In genomic region chr16:70453117-70453890, GRCh38 we compare ENCODE assay signal across 1 cellular context.
TF ChIP-seq lines count a peak whose summit lies in the region.

No MANE protein-coding gene starts in this region.

TF ChIP-seq in H1, 55 proteins besides CTCF, POLR2A, EP300 and RAD21 (continued from another document):
- TF ChIP-seq, protein P1, sequence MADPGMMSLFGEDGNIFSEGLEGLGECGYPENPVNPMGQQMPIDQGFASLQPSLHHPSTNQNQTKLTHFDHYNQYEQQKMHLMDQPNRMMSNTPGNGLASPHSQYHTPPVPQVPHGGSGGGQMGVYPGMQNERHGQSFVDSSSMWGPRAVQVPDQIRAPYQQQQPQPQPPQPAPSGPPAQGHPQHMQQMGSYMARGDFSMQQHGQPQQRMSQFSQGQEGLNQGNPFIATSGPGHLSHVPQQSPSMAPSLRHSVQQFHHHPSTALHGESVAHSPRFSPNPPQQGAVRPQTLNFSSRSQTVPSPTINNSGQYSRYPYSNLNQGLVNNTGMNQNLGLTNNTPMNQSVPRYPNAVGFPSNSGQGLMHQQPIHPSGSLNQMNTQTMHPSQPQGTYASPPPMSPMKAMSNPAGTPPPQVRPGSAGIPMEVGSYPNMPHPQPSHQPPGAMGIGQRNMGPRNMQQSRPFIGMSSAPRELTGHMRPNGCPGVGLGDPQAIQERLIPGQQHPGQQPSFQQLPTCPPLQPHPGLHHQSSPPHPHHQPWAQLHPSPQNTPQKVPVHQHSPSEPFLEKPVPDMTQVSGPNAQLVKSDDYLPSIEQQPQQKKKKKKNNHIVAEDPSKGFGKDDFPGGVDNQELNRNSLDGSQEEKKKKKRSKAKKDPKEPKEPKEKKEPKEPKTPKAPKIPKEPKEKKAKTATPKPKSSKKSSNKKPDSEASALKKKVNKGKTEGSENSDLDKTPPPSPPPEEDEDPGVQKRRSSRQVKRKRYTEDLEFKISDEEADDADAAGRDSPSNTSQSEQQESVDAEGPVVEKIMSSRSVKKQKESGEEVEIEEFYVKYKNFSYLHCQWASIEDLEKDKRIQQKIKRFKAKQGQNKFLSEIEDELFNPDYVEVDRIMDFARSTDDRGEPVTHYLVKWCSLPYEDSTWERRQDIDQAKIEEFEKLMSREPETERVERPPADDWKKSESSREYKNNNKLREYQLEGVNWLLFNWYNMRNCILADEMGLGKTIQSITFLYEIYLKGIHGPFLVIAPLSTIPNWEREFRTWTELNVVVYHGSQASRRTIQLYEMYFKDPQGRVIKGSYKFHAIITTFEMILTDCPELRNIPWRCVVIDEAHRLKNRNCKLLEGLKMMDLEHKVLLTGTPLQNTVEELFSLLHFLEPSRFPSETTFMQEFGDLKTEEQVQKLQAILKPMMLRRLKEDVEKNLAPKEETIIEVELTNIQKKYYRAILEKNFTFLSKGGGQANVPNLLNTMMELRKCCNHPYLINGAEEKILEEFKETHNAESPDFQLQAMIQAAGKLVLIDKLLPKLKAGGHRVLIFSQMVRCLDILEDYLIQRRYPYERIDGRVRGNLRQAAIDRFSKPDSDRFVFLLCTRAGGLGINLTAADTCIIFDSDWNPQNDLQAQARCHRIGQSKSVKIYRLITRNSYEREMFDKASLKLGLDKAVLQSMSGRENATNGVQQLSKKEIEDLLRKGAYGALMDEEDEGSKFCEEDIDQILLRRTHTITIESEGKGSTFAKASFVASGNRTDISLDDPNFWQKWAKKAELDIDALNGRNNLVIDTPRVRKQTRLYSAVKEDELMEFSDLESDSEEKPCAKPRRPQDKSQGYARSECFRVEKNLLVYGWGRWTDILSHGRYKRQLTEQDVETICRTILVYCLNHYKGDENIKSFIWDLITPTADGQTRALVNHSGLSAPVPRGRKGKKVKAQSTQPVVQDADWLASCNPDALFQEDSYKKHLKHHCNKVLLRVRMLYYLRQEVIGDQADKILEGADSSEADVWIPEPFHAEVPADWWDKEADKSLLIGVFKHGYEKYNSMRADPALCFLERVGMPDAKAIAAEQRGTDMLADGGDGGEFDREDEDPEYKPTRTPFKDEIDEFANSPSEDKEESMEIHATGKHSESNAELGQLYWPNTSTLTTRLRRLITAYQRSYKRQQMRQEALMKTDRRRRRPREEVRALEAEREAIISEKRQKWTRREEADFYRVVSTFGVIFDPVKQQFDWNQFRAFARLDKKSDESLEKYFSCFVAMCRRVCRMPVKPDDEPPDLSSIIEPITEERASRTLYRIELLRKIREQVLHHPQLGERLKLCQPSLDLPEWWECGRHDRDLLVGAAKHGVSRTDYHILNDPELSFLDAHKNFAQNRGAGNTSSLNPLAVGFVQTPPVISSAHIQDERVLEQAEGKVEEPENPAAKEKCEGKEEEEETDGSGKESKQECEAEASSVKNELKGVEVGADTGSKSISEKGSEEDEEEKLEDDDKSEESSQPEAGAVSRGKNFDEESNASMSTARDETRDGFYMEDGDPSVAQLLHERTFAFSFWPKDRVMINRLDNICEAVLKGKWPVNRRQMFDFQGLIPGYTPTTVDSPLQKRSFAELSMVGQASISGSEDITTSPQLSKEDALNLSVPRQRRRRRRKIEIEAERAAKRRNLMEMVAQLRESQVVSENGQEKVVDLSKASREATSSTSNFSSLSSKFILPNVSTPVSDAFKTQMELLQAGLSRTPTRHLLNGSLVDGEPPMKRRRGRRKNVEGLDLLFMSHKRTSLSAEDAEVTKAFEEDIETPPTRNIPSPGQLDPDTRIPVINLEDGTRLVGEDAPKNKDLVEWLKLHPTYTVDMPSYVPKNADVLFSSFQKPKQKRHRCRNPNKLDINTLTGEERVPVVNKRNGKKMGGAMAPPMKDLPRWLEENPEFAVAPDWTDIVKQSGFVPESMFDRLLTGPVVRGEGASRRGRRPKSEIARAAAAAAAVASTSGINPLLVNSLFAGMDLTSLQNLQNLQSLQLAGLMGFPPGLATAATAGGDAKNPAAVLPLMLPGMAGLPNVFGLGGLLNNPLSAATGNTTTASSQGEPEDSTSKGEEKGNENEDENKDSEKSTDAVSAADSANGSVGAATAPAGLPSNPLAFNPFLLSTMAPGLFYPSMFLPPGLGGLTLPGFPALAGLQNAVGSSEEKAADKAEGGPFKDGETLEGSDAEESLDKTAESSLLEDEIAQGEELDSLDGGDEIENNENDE (IDR thresholded peaks at IDR 0.05; ENCODE audit: insufficient replicate concordance, low read length), result no peak
- TF ChIP-seq TCF12 (IDR thresholded peaks at IDR 0.05; ENCODE audit: low read depth, low read length), result no peak
- no peak for TF ChIP-seq SP1 (IDR thresholded peaks at IDR 0.05; ENCODE audit: low read depth, low read length)
- TF ChIP-seq CHD1 (IDR thresholded peaks at IDR 0.05; ENCODE audit: low read depth, low read length), result no peak
- TF ChIP-seq EZH2 (IDR thresholded peaks at IDR 0.05; ENCODE audit: low read depth, low read length, severe bottlenecking), result no peak
- TF ChIP-seq ZNF274 (IDR thresholded peaks at IDR 0.05; ENCODE audit: borderline replicate concordance, extremely low read depth, low read length), result no peak
- TF ChIP-seq JUN (IDR thresholded peaks at IDR 0.05; ENCODE audit: low read depth, low read length), result no peak
- no peak for TF ChIP-seq RBBP5 (IDR thresholded peaks at IDR 0.05; ENCODE audit: borderline replicate concordance, low read depth, low read length)
- TF ChIP-seq SAP30 (IDR thresholded peaks at IDR 0.05; ENCODE audit: insufficient read depth, insufficient replicate concordance, low read length), result no peak
- no peak for TF ChIP-seq JUND (IDR thresholded peaks at IDR 0.05; ENCODE audit: low read length)
- TF ChIP-seq, protein P2, sequence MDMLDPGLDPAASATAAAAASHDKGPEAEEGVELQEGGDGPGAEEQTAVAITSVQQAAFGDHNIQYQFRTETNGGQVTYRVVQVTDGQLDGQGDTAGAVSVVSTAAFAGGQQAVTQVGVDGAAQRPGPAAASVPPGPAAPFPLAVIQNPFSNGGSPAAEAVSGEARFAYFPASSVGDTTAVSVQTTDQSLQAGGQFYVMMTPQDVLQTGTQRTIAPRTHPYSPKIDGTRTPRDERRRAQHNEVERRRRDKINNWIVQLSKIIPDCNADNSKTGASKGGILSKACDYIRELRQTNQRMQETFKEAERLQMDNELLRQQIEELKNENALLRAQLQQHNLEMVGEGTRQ (IDR thresholded peaks at IDR 0.05; ENCODE audit: low read length), result no peak
- TF ChIP-seq TBP (IDR thresholded peaks at IDR 0.05; ENCODE audit: low read depth, low read length), result no peak
- TF ChIP-seq GABPA (IDR thresholded peaks at IDR 0.05; ENCODE audit: borderline replicate concordance, insufficient read depth, low read length), result no peak
- no peak for TF ChIP-seq SRF (IDR thresholded peaks at IDR 0.05; ENCODE audit: low read depth, low read length)
- no peak for TF ChIP-seq NANOG (IDR thresholded peaks at IDR 0.05; ENCODE audit: insufficient read depth, low read depth, low read length, poor library complexity, severe bottlenecking)
- no peak for TF ChIP-seq TEAD4 (IDR thresholded peaks at IDR 0.05; ENCODE audit: low read depth, low read length)
- TF ChIP-seq SIX5 (IDR thresholded peaks at IDR 0.05; ENCODE audit: low read depth, low read length), result no peak
- TF ChIP-seq MAFK (IDR thresholded peaks at IDR 0.05; ENCODE audit: low read depth, low read length), result no peak
TF ChIP-seq in H1: peak in this region for 0.
